ENCODE assay signal across 13 cellular contexts in genomic region chr6:16374796-16375195, GRCh38.
DNase-seq lines count a peak whose midpoint lies in the region; ATAC-seq and TF ChIP-seq lines count a peak whose summit lies in the region.
"Had no signal": no experiment of that assay in that cellular context is flagged by ENCODE, and none has a peak within 500 bp of the region (broad histone marks: within the 10 kb centered on the region; RNA-seq: fewer than 3 reads in every experiment).

No MANE protein-coding gene starts in this region.

- no peaks in the 10 kb centered on the region for H3K36me3 Mint-ChIP-seq in GM23338 (ENCODE audit: low read depth)
- peaks cover 0 to 9% (median 8%) of the 10 kb centered on the region in 3 donors for H3K36me3 Mint-ChIP-seq in naive thymus-derived CD8-positive, alpha-beta T cell
- H3K36me3 Mint-ChIP-seq in activated naive CD4-positive, alpha-beta T cell treated with anti-CD3 and anti-CD28 coated beads for 36 hours (ENCODE audit: low read depth), result peaks cover 2% of the 10 kb centered on the region

- peaks cover 2% of the 10 kb centered on the region for H3K27me3 Mint-ChIP-seq in GM23338 (ENCODE audit: insufficient read depth, low read depth, poor library complexity)
- no peaks in the 10 kb centered on the region for H3K27me3 Mint-ChIP-seq in naive thymus-derived CD8-positive, alpha-beta T cell
- no peaks in the 10 kb centered on the region for H3K27me3 Mint-ChIP-seq in activated naive CD4-positive, alpha-beta T cell treated with anti-CD3 and anti-CD28 coated beads for 36 hours (ENCODE audit: low read depth)
- H3K27me3 Mint-ChIP-seq: effector memory CD8-positive, alpha-beta T cell had no signal

- no peak overlapping the region for H3K4me3 ChIP-seq in GM23338
- H3K4me3 ChIP-seq: SJSA1 had no signal

- no peak overlapping the region for H2AFZ ChIP-seq in GM23338

- no peak overlapping the region for H3K4me3 Mint-ChIP-seq in GM23338
- peak overlapping the region in 2 of 10 donors; percentile 3 to 52 for H3K4me3 Mint-ChIP-seq in naive thymus-derived CD8-positive, alpha-beta T cell
- H3K4me3 Mint-ChIP-seq in activated naive CD4-positive, alpha-beta T cell treated with anti-CD3 and anti-CD28 coated beads for 36 hours, result no peak overlapping the region
- H3K4me3 Mint-ChIP-seq: effector memory CD8-positive, alpha-beta T cell had no signal

- peak; percentile 70 for ATAC-seq in GM18519 (IDR thresholded peaks at IDR 0.05; ENCODE audit: low FRiP score, unreplicated experiment)
- ATAC-seq in GM23338, result peak; percentile 75
- ATAC-seq in HG03521 (IDR thresholded peaks at IDR 0.05; ENCODE audit: unreplicated experiment), result peak; percentile 72
- peak; percentile 27 to 58 for ATAC-seq in naive thymus-derived CD8-positive, alpha-beta T cell
- ATAC-seq: effector memory CD8-positive, alpha-beta T cell had no signal

- no peak for DNase-seq in GM23338 (ENCODE audit: low spot score)
- peak in 1 of 10 donors; percentile 2 for DNase-seq in naive thymus-derived CD8-positive, alpha-beta T cell
- no peak for DNase-seq in activated naive CD4-positive, alpha-beta T cell treated with anti-CD3 and anti-CD28 coated beads for 36 hours
- no peak for DNase-seq in NCI-H187 (lab: John Stamatoyannopoulos, UW)
- no peak for DNase-seq in SHP77 (lab: John Stamatoyannopoulos, UW)
- DNase-seq in NCI-H1092 (lab: John Stamatoyannopoulos, UW), result no peak
- DNase-seq: effector memory CD8-positive, alpha-beta T cell; hippocampal formation; KBM-7; NCI-H226 had no signal

- H3K27me3 ChIP-seq in GM23338 (ENCODE audit: insufficient read depth), result no peaks in the 10 kb centered on the region
- H3K27me3 ChIP-seq: SJSA1 had no signal

- no peak overlapping the region for H3K27ac ChIP-seq in GM23338 (ENCODE audit: low read depth)
- H3K27ac ChIP-seq: SJSA1 had no signal

- H3K4me1 Mint-ChIP-seq in GM23338, result peaks cover 3% of the 10 kb centered on the region
- peaks cover 7 to 30% (median 18%) of the 10 kb centered on the region in 4 donors for H3K4me1 Mint-ChIP-seq in naive thymus-derived CD8-positive, alpha-beta T cell
- no peaks in the 10 kb centered on the region for H3K4me1 Mint-ChIP-seq in activated naive CD4-positive, alpha-beta T cell treated with anti-CD3 and anti-CD28 coated beads for 36 hours (ENCODE audit: low read depth)

- POLR2A ChIA-PET in naive thymus-derived CD8-positive, alpha-beta T cell (lab: Charles Lee), result no interaction called here

- no peaks in the 10 kb centered on the region for H3K4me1 ChIP-seq in GM23338 (ENCODE audit: insufficient read depth)
- H3K4me1 ChIP-seq: SJSA1 had no signal

- CTCF ChIA-PET in activated naive CD4-positive, alpha-beta T cell treated with anti-CD3 and anti-CD28 coated beads for 36 hours (lab: Charles Lee), result interaction anchor here (0.7 to 0.9 kb wide), 2 partner anchors 35 to 58 kb away, joined by 3 read pairs; no protein-coding TSS in a partner anchor

- intact Hi-C loops in activated naive CD4-positive, alpha-beta T cell treated with anti-CD3 and anti-CD28 coated beads for 36 hours (cut with micrococcal nuclease), result no loop called here

- no peaks in the 10 kb centered on the region for H4K20me1 ChIP-seq in GM23338 (replicated peaks; ENCODE audit: insufficient read depth)

- H3K9me2 ChIP-seq in GM23338 (ENCODE audit: insufficient read depth), result no peaks in the 10 kb centered on the region; the same call in 1 of the 2 replicates

- H3K4me2 ChIP-seq in GM23338, result no peak overlapping the region

- H3K79me2 ChIP-seq in GM23338 (replicated peaks; ENCODE audit: insufficient read depth), result no peaks in the 10 kb centered on the region

- no peaks in the 10 kb centered on the region for H3F3A ChIP-seq in GM23338 (replicated peaks; ENCODE audit: low read depth)

- no peak for TF ChIP-seq CTCF in GM23338 (conservative IDR thresholded peaks at IDR 0.05; ENCODE audit: low read depth in 2 of 2)

- H3K27ac Mint-ChIP-seq in GM23338, result no peak overlapping the region
- H3K27ac Mint-ChIP-seq in naive thymus-derived CD8-positive, alpha-beta T cell, result peak overlapping the region in 2 of 10 donors; percentile 15 to 30
- no peak overlapping the region for H3K27ac Mint-ChIP-seq in activated naive CD4-positive, alpha-beta T cell treated with anti-CD3 and anti-CD28 coated beads for 36 hours

- H3K9me3 Mint-ChIP-seq in GM23338, result no peaks in the 10 kb centered on the region
- H3K9me3 Mint-ChIP-seq in naive thymus-derived CD8-positive, alpha-beta T cell, result peaks cover 0 to 8% (median 0%) of the 10 kb centered on the region in 9 donors
- no peaks in the 10 kb centered on the region for H3K9me3 Mint-ChIP-seq in activated naive CD4-positive, alpha-beta T cell treated with anti-CD3 and anti-CD28 coated beads for 36 hours
- H3K9me3 Mint-ChIP-seq: effector memory CD8-positive, alpha-beta T cell had no signal

- H3K36me3 ChIP-seq in GM23338 (ENCODE audit: insufficient read depth), result no peaks in the 10 kb centered on the region
- H3K36me3 ChIP-seq: SJSA1 had no signal

TF ChIP-seq in GM23338, 12 proteins besides CTCF, POLR2A, EP300 and RAD21:
- no peak for TF ChIP-seq NANOG (IDR thresholded peaks at IDR 0.05; ENCODE audit: borderline replicate concordance)
- no peak for TF ChIP-seq EZH2phosphoT487 (IDR thresholded peaks at IDR 0.05; ENCODE audit: unreplicated experiment)
- TF ChIP-seq POLR2AphosphoS5 (IDR thresholded peaks at IDR 0.05; ENCODE audit: low read depth), result no peak
- no peak for TF ChIP-seq ETS1 (IDR thresholded peaks at IDR 0.05)
- no peak for TF ChIP-seq EZH2 (IDR thresholded peaks at IDR 0.05; ENCODE audit: low read depth, unreplicated experiment)
- no peak for TF ChIP-seq ZNF114 (CRISPR knock-in tag; IDR thresholded peaks at IDR 0.05)
- TF ChIP-seq CREB1 (CRISPR knock-in tag; IDR thresholded peaks at IDR 0.05; ENCODE audit: low read depth), result no peak
